1 cellular context compared by ENCODE assay signal in the genomic region with DNA sequence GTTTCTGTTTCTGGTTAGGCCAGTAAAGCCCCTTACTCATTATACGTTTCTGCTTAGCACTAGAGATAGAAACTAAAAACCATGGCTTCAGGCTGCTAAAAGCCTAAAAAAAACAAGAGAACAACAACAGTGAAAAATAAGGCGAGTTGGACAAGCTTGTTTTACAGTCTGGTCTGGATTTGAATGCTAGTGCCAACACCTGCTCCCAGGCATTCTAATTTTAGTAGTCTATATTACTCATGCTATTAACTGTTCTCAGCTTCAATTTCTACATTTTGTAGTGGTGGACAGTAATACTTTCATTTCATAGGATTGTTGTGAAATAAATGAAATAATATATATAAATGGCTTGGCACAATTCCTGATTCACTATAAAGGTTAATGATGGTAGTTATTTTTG.
TF ChIP-seq lines count a peak whose summit lies in the region.

No MANE protein-coding gene starts in this region.

TF ChIP-seq in IMR-90, 13 proteins besides CTCF, POLR2A, EP300 and RAD21 (continued from another document):
- no peak for TF ChIP-seq CHD1 (IDR thresholded peaks at IDR 0.05; ENCODE audit: low read depth, low read length)
- no peak for TF ChIP-seq MAZ (IDR thresholded peaks at IDR 0.05; ENCODE audit: borderline replicate concordance, low read depth, low read length)
